In the genomic region with DNA sequence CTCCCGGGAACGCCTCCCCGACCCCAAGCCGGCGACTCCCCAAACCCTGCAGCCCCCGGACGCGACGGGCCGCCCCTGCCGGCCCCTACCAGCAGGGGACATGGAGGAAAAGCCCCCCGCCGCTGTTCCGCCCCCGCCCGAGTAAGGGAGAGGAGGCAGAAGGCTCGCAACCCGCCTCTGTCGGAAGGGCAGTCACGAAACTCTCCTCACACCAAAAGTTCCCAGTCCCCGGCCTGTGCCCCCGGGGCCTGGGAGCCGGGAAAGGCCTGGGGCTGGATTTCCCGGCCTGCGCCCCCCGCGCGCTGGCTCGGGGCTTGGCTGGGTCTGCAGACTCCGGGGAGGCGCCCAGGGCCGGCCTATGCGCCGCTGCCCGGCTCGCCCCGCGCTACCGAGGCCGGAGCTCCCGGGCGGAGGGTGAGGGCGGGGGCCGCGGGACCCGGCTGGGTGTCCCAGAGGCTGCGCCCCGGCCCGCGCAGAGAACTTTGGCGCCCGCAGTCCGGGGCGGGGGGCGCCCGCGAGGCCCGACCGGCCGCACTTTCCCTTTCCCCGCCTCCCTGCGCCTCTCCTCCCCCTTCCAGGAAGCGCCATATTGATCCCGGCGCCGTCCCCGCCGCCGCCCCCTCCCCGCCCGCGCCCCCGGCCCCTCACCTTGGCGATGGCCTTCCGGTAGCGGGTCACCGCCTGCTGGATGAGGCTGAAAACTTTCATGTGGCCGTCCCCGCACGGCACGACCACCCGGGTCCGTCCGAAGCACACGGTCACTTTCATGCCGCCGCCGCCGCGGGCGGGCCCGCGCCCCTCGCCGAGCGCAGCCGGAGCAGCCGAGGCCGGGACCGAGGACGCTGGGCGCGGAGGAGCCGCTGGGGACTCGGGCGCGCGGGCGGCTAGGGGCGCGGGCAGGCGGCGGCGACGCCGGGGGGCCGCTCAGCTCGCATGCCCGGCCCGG, we compare ENCODE assay signal across 1 cellular context.
TF ChIP-seq lines count a peak whose summit lies in the region.

No MANE protein-coding gene starts in this region.

TF ChIP-seq in H1, 55 proteins besides CTCF, POLR2A, EP300 and RAD21:
- no peak for TF ChIP-seq NANOG (IDR thresholded peaks at IDR 0.05; ENCODE audit: insufficient read depth, low read depth, low read length, poor library complexity, severe bottlenecking)
- no peak for TF ChIP-seq POLR2AphosphoS5 (IDR thresholded peaks at IDR 0.05; ENCODE audit: low read depth, low read length)
- no peak for TF ChIP-seq KDM5A (IDR thresholded peaks at IDR 0.05; ENCODE audit: low read length)
- TF ChIP-seq, protein P1, sequence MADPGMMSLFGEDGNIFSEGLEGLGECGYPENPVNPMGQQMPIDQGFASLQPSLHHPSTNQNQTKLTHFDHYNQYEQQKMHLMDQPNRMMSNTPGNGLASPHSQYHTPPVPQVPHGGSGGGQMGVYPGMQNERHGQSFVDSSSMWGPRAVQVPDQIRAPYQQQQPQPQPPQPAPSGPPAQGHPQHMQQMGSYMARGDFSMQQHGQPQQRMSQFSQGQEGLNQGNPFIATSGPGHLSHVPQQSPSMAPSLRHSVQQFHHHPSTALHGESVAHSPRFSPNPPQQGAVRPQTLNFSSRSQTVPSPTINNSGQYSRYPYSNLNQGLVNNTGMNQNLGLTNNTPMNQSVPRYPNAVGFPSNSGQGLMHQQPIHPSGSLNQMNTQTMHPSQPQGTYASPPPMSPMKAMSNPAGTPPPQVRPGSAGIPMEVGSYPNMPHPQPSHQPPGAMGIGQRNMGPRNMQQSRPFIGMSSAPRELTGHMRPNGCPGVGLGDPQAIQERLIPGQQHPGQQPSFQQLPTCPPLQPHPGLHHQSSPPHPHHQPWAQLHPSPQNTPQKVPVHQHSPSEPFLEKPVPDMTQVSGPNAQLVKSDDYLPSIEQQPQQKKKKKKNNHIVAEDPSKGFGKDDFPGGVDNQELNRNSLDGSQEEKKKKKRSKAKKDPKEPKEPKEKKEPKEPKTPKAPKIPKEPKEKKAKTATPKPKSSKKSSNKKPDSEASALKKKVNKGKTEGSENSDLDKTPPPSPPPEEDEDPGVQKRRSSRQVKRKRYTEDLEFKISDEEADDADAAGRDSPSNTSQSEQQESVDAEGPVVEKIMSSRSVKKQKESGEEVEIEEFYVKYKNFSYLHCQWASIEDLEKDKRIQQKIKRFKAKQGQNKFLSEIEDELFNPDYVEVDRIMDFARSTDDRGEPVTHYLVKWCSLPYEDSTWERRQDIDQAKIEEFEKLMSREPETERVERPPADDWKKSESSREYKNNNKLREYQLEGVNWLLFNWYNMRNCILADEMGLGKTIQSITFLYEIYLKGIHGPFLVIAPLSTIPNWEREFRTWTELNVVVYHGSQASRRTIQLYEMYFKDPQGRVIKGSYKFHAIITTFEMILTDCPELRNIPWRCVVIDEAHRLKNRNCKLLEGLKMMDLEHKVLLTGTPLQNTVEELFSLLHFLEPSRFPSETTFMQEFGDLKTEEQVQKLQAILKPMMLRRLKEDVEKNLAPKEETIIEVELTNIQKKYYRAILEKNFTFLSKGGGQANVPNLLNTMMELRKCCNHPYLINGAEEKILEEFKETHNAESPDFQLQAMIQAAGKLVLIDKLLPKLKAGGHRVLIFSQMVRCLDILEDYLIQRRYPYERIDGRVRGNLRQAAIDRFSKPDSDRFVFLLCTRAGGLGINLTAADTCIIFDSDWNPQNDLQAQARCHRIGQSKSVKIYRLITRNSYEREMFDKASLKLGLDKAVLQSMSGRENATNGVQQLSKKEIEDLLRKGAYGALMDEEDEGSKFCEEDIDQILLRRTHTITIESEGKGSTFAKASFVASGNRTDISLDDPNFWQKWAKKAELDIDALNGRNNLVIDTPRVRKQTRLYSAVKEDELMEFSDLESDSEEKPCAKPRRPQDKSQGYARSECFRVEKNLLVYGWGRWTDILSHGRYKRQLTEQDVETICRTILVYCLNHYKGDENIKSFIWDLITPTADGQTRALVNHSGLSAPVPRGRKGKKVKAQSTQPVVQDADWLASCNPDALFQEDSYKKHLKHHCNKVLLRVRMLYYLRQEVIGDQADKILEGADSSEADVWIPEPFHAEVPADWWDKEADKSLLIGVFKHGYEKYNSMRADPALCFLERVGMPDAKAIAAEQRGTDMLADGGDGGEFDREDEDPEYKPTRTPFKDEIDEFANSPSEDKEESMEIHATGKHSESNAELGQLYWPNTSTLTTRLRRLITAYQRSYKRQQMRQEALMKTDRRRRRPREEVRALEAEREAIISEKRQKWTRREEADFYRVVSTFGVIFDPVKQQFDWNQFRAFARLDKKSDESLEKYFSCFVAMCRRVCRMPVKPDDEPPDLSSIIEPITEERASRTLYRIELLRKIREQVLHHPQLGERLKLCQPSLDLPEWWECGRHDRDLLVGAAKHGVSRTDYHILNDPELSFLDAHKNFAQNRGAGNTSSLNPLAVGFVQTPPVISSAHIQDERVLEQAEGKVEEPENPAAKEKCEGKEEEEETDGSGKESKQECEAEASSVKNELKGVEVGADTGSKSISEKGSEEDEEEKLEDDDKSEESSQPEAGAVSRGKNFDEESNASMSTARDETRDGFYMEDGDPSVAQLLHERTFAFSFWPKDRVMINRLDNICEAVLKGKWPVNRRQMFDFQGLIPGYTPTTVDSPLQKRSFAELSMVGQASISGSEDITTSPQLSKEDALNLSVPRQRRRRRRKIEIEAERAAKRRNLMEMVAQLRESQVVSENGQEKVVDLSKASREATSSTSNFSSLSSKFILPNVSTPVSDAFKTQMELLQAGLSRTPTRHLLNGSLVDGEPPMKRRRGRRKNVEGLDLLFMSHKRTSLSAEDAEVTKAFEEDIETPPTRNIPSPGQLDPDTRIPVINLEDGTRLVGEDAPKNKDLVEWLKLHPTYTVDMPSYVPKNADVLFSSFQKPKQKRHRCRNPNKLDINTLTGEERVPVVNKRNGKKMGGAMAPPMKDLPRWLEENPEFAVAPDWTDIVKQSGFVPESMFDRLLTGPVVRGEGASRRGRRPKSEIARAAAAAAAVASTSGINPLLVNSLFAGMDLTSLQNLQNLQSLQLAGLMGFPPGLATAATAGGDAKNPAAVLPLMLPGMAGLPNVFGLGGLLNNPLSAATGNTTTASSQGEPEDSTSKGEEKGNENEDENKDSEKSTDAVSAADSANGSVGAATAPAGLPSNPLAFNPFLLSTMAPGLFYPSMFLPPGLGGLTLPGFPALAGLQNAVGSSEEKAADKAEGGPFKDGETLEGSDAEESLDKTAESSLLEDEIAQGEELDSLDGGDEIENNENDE (IDR thresholded peaks at IDR 0.05; ENCODE audit: insufficient replicate concordance, low read length), result no peak
- TF ChIP-seq CBX8 (IDR thresholded peaks at IDR 0.05; ENCODE audit: borderline replicate concordance, low read depth, low read length), result no peak
- TF ChIP-seq SRF (IDR thresholded peaks at IDR 0.05; ENCODE audit: low read depth, low read length), result no peak
- peak; percentile 59 for TF ChIP-seq PHF8 (conservative IDR thresholded peaks at IDR 0.05; ENCODE audit: low read depth, low read length)
- TF ChIP-seq NRF1 (IDR thresholded peaks at IDR 0.05; ENCODE audit: low read depth, low read length), result no peak
- TF ChIP-seq TAF1 (IDR thresholded peaks at IDR 0.05; ENCODE audit: low read depth, low read length), result no peak
- TF ChIP-seq, protein P2, sequence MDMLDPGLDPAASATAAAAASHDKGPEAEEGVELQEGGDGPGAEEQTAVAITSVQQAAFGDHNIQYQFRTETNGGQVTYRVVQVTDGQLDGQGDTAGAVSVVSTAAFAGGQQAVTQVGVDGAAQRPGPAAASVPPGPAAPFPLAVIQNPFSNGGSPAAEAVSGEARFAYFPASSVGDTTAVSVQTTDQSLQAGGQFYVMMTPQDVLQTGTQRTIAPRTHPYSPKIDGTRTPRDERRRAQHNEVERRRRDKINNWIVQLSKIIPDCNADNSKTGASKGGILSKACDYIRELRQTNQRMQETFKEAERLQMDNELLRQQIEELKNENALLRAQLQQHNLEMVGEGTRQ (IDR thresholded peaks at IDR 0.05; ENCODE audit: low read length), result no peak
- no peak for TF ChIP-seq SP1 (IDR thresholded peaks at IDR 0.05; ENCODE audit: low read depth, low read length)
- TF ChIP-seq RFX5 (IDR thresholded peaks at IDR 0.05; ENCODE audit: borderline replicate concordance, low read depth, low read length), result no peak
- TF ChIP-seq CHD1 (IDR thresholded peaks at IDR 0.05; ENCODE audit: low read depth, low read length), result no peak
- no peak for TF ChIP-seq RNF2 (IDR thresholded peaks at IDR 0.05; ENCODE audit: borderline replicate concordance, low read depth, low read length, missing control alignments, poor library complexity, severe bottlenecking)
- TF ChIP-seq EZH2 (IDR thresholded peaks at IDR 0.05; ENCODE audit: low read depth, low read length, severe bottlenecking), result no peak
- TF ChIP-seq ZNF274 (IDR thresholded peaks at IDR 0.05; ENCODE audit: borderline replicate concordance, extremely low read depth, low read length), result no peak
- TF ChIP-seq, protein P3, sequence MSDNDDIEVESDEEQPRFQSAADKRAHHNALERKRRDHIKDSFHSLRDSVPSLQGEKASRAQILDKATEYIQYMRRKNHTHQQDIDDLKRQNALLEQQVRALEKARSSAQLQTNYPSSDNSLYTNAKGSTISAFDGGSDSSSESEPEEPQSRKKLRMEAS (IDR thresholded peaks at IDR 0.05), result peak; percentile 31; the same call in 1 of the 2 replicates
- no peak for TF ChIP-seq SP2 (IDR thresholded peaks at IDR 0.05; ENCODE audit: low read length)
- TF ChIP-seq EGR1 (IDR thresholded peaks at IDR 0.05; ENCODE audit: borderline replicate concordance, low read depth, low read length), result peak; percentile 43; the same call in 1 of the 2 replicates
- TF ChIP-seq HDAC2 (IDR thresholded peaks at IDR 0.05; ENCODE audit: borderline replicate concordance in 1 of 2, low read depth in 2 of 2, low read length in 2 of 2), result 0 out of 4 replicates have a peak, but pooled peaks of 1 of the 2 experiments have one; percentile 15
- TF ChIP-seq MAFK (IDR thresholded peaks at IDR 0.05; ENCODE audit: low read depth, low read length), result no peak
- no peak for TF ChIP-seq SIX5 (IDR thresholded peaks at IDR 0.05; ENCODE audit: low read depth, low read length)
- peak; percentile 72; the same call in 1 of the 2 replicates for TF ChIP-seq YY1 (IDR thresholded peaks at IDR 0.05; ENCODE audit: low read depth, low read length)
- TF ChIP-seq, protein P4, sequence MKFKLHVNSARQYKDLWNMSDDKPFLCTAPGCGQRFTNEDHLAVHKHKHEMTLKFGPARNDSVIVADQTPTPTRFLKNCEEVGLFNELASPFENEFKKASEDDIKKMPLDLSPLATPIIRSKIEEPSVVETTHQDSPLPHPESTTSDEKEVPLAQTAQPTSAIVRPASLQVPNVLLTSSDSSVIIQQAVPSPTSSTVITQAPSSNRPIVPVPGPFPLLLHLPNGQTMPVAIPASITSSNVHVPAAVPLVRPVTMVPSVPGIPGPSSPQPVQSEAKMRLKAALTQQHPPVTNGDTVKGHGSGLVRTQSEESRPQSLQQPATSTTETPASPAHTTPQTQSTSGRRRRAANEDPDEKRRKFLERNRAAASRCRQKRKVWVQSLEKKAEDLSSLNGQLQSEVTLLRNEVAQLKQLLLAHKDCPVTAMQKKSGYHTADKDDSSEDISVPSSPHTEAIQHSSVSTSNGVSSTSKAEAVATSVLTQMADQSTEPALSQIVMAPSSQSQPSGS (IDR thresholded peaks at IDR 0.05; ENCODE audit: low read length), result no peak
- TF ChIP-seq CREB1 (IDR thresholded peaks at IDR 0.05), result no peak
- TF ChIP-seq TBP (IDR thresholded peaks at IDR 0.05; ENCODE audit: low read depth, low read length), result 0 out of 2 replicates have a peak, but pooled peaks have one; percentile 21
- TF ChIP-seq, protein P5, sequence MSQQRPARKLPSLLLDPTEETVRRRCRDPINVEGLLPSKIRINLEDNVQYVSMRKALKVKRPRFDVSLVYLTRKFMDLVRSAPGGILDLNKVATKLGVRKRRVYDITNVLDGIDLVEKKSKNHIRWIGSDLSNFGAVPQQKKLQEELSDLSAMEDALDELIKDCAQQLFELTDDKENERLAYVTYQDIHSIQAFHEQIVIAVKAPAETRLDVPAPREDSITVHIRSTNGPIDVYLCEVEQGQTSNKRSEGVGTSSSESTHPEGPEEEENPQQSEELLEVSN (IDR thresholded peaks at IDR 0.05), result no peak
- TF ChIP-seq HDAC6 (IDR thresholded peaks at IDR 0.05; ENCODE audit: low read depth, low read length), result no peak
- TF ChIP-seq RXRA (IDR thresholded peaks at IDR 0.05; ENCODE audit: insufficient read depth, low read depth, low read length), result no peak
- peak; percentile 95 for TF ChIP-seq ASH2L (IDR thresholded peaks at IDR 0.05; ENCODE audit: low read length)
- TF ChIP-seq KDM4A (IDR thresholded peaks at IDR 0.05; ENCODE audit: low read depth, low read length, severe bottlenecking), result peak; percentile 63
- TF ChIP-seq KDM1A (IDR thresholded peaks at IDR 0.05; ENCODE audit: borderline replicate concordance, low read length), result no peak
